Comparison of ENCODE assay signal across 8 cellular contexts in genomic region chr4:39699676-39700409, GRCh38. TPM values are rescaled to one million over a fixed set of nuclear protein-coding genes. Genes with fewer than 3 reads are reported as not detected.
A peak's percentile ranks its signal among the peaks of the same experiment; 100 is the strongest.
DNase-seq lines count a peak whose midpoint lies in the region; ATAC-seq, FAIRE-seq and TF ChIP-seq lines count a peak whose summit lies in the region.

No MANE protein-coding gene starts in this region.

- no peaks in the 10 kb centered on the region for H3K27me3 Mint-ChIP-seq in activated CD8-positive, alpha-beta T cell treated with anti-CD3 and anti-CD28 coated beads, Interleukin-2, amount 10 ng/mL, durations not matched to agents 7 days and 5 days (ENCODE audit: low read depth)

- peaks cover 17% of the 10 kb centered on the region for H3K4me1 ChIP-seq in keratinocyte (ENCODE audit: control insufficient read depth, extremely low read depth, insufficient read depth, low read length)

- CTCF ChIA-PET in activated CD8-positive, alpha-beta T cell treated with anti-CD3 and anti-CD28 coated beads, Interleukin-2, amount 10 ng/mL, durations not matched to agents 7 days and 5 days (lab: Charles Lee): no interaction called here

- H3K27ac ChIP-seq in 22Rv1 (peak overlapping the region; percentile 91), keratinocyte (ENCODE audit: control insufficient read depth, insufficient read depth, low read length) (peak overlapping the region; percentile 93)

- H3K4me3 ChIP-seq in keratinocyte (ENCODE audit: control insufficient read depth in 2 of 3, extremely low read depth in 1 of 3, insufficient read depth in 2 of 3, low read depth in 1 of 3, low read length in 3 of 3): peak overlapping the region; percentile 80 to 89 (median 83)

- TF ChIP-seq CTCF in 22Rv1 (IDR thresholded peaks at IDR 0.05): no peak
- no peak for TF ChIP-seq CTCF in keratinocyte (optimal IDR thresholded peaks at IDR 0.05 in 1 of 3, IDR thresholded peaks at IDR 0.05 in 1 of 3, conservative IDR thresholded peaks at IDR 0.05 in 1 of 3; ENCODE audit: extremely low read depth in 1 of 3, insufficient read depth in 2 of 3, low read length in 3 of 3)

- peak; percentile 21 for DNase-seq in H4 (ENCODE audit: low spot score)
- no peak for DNase-seq in activated CD8-positive, alpha-beta T cell treated with anti-CD3 and anti-CD28 coated beads, Interleukin-2, amount 10 ng/mL, durations not matched to agents 7 days and 5 days
- no peak for DNase-seq in keratinocyte (ENCODE audit: low read depth, low spot score)
- no peak for DNase-seq in glomerular visceral epithelial cell (ENCODE audit: extremely low spot score)
- DNase-seq in GM03348 (ENCODE audit: low spot score): no peak
- no peak for DNase-seq in MV-4-11 (lab: John Stamatoyannopoulos, UW)

- POLR2A ChIA-PET in activated CD8-positive, alpha-beta T cell treated with anti-CD3 and anti-CD28 coated beads, Interleukin-2, amount 10 ng/mL, durations not matched to agents 7 days and 5 days (lab: Charles Lee): interaction anchor here (0.7 to 1.7 kb wide), 2 partner anchors 163 to 173 kb away, joined by 3 to 4 read pairs; partner anchors contain the start of gene UGDH

- H3K27me3 ChIP-seq in keratinocyte (ENCODE audit: control insufficient read depth, extremely low read depth, insufficient read depth, low read length): no peaks in the 10 kb centered on the region

- H3K9me3 ChIP-seq in keratinocyte (ENCODE audit: control insufficient read depth, low read depth, low read length): no peaks in the 10 kb centered on the region

- no peak overlapping the region for H2AFZ ChIP-seq in keratinocyte (ENCODE audit: control insufficient read depth, low read length)

- H3K27ac Mint-ChIP-seq in activated CD8-positive, alpha-beta T cell treated with anti-CD3 and anti-CD28 coated beads, Interleukin-2, amount 10 ng/mL, durations not matched to agents 7 days and 5 days: peak overlapping the region; percentile 99

- dilution Hi-C loops in keratinocyte (cut with MboI; ENCODE audit: extremely low pct_ligation_motif_present, low sequenced_read_pairs): no loop called here

- ATAC-seq in activated CD8-positive, alpha-beta T cell treated with anti-CD3 and anti-CD28 coated beads, Interleukin-2, amount 10 ng/mL, durations not matched to agents 7 days and 5 days: no peak
- no peak for ATAC-seq in HG02571 (IDR thresholded peaks at IDR 0.05; ENCODE audit: unreplicated experiment)

- peaks cover 3 to 7% of the 10 kb centered on the region in 2 experiments for H3K36me3 ChIP-seq in keratinocyte (ENCODE audit: control insufficient read depth in 2 of 2, extremely low read depth in 1 of 2, insufficient read depth in 2 of 2, low read length in 2 of 2)

- peaks cover 38% of the 10 kb centered on the region for H3K4me1 Mint-ChIP-seq in activated CD8-positive, alpha-beta T cell treated with anti-CD3 and anti-CD28 coated beads, Interleukin-2, amount 10 ng/mL, durations not matched to agents 7 days and 5 days (ENCODE audit: low read depth)

- H3K79me2 ChIP-seq in keratinocyte (ENCODE audit: control insufficient read depth, insufficient read depth, low read length): peaks cover 69% of the 10 kb centered on the region

- H3K9me3 Mint-ChIP-seq in activated CD8-positive, alpha-beta T cell treated with anti-CD3 and anti-CD28 coated beads, Interleukin-2, amount 10 ng/mL, durations not matched to agents 7 days and 5 days (ENCODE audit: insufficient read depth): no peaks in the 10 kb centered on the region

- no peak for FAIRE-seq in keratinocyte (lab: Jason Lieb, UNC)

- H3K9ac ChIP-seq in keratinocyte (ENCODE audit: control insufficient read depth, extremely low read depth, insufficient read depth, low read length): peak overlapping the region; percentile 98

- H4K20me1 ChIP-seq in keratinocyte (ENCODE audit: control insufficient read depth, extremely low read depth, insufficient read depth, low read length): peaks cover 4% of the 10 kb centered on the region

- peak overlapping the region; percentile 99 for H3K4me3 Mint-ChIP-seq in activated CD8-positive, alpha-beta T cell treated with anti-CD3 and anti-CD28 coated beads, Interleukin-2, amount 10 ng/mL, durations not matched to agents 7 days and 5 days

- peak overlapping the region; percentile 71 for H3K4me2 ChIP-seq in keratinocyte (ENCODE audit: control insufficient read depth, extremely low read depth, insufficient read depth, low read depth, low read length)

- peaks cover 26% of the 10 kb centered on the region for H3K36me3 Mint-ChIP-seq in activated CD8-positive, alpha-beta T cell treated with anti-CD3 and anti-CD28 coated beads, Interleukin-2, amount 10 ng/mL, durations not matched to agents 7 days and 5 days (ENCODE audit: low read depth)

- H3K9me1 ChIP-seq in keratinocyte (ENCODE audit: control insufficient read depth, extremely low read depth, insufficient read depth, low read length): peaks cover 2% of the 10 kb centered on the region

RNA-seq across cellular contexts. Expression of gene UBE2K, which starts 1.9 kb away (rescaled TPM):
- 16.8 and 25.7 TPM in 2 replicates for total RNA-seq in H4 (2014; rRNA removed; shearing (Covaris generic))
- total RNA-seq in activated CD8-positive, alpha-beta T cell treated with anti-CD3 and anti-CD28 coated beads, Interleukin-2, amount 10 ng/mL, durations not matched to agents 7 days and 5 days: 10 to 100 TPM; 74.9 to 78.7 TPM
- 97.4 to 163 TPM (median 122 TPM) in 3 replicates for polyA plus RNA-seq in keratinocyte
- 79.0 TPM for polyA plus RNA-seq in keratinocyte (2011; ENCODE audit: low read depth)
- 86.1 and 166 TPM in 2 replicates for polyA plus RNA-seq in keratinocyte (2011; cell fraction: cytosol; rRNA removed)
- 56.2 and 91.1 TPM in 2 replicates for polyA plus RNA-seq in keratinocyte (2011; cell fraction: nucleus; rRNA removed)
- 132 and 162 TPM in 2 replicates for polyA plus RNA-seq in keratinocyte (2012; ENCODE audit: low replicate concordance)
- polyA minus RNA-seq in keratinocyte: 25.7 to 53.4 TPM (median 26.9 TPM) in 3 replicates
- polyA minus RNA-seq in keratinocyte (2011; cell fraction: cytosol; rRNA and poly(A)+ RNA removed): 26.5 TPM
- 10.4 and 22.0 TPM in 2 replicates for polyA minus RNA-seq in keratinocyte (2011; cell fraction: nucleus; rRNA and poly(A)+ RNA removed)
